In the genomic region with DNA sequence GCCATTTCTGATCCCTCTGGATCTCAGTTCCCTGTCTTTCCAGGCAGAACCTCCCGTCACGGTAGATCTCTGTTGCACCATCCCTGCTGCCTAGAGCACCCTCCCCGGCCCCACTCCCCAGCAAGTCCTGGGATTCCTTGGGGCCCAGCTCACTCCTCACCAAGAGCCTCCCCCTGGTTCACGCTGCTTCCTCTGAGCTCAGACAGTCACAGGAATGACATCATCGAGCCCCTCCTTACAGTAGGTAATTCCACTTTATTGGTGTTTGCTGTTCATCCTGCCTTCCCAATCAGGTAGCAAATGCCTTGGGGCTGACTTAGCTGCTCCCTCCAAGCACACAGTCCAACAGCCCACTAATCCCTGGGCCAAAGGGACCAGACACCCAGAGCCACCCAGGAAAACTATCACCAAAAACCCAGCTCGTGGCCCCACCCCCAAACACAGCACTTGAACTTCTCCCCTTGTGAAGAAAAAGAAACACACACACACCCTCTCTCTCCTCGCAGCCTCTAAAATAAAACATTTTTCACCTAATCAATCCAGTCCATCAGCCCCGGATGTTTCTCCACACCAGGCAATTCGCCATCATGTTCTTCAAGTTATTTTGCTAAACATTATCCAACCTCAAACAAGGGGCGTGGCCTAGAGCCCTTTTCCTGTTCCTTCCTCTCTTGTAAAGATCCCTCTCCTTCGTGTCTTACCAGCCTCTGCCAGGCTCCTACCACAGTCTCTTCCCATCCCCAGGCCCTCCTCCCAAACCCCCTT, we compare ENCODE assay signal across 1 cellular context.
TF ChIP-seq lines count a peak whose summit lies in the region.

No MANE protein-coding gene starts in this region.

TF ChIP-seq in IMR-90, 13 proteins besides CTCF, POLR2A, EP300 and RAD21:
- TF ChIP-seq MXI1 (IDR thresholded peaks at IDR 0.05; ENCODE audit: borderline replicate concordance, low read depth, low read length) = no peak
- TF ChIP-seq MAZ (IDR thresholded peaks at IDR 0.05; ENCODE audit: borderline replicate concordance, low read depth, low read length) = peak; percentile 37; the same call in 1 of the 2 replicates
